12 cellular contexts compared by ENCODE assay signal in genomic region chr3:29525254-29525881, GRCh38.
DNase-seq lines count a peak whose midpoint lies in the region; ATAC-seq, FAIRE-seq and TF ChIP-seq lines count a peak whose summit lies in the region.
"Had no signal": no experiment of that assay in that cellular context is flagged by ENCODE, and none has a peak within 500 bp of the region (broad histone marks: within the 10 kb centered on the region; RNA-seq: fewer than 3 reads in every experiment).

No MANE protein-coding gene starts in this region.

- H3K36me3 ChIP-seq in endothelial cell of umbilical vein (ENCODE audit: control insufficient read depth in 2 of 2, extremely low read depth in 1 of 2, insufficient read depth in 2 of 2, low read length in 2 of 2) (no peaks in the 10 kb centered on the region), mucosa of rectum (ENCODE audit: control insufficient read depth in 2 of 2, insufficient read depth in 2 of 2, low read length in 2 of 2) (no peaks in the 10 kb centered on the region)
- H3K36me3 ChIP-seq: BLaER1 had no signal

- H3K27ac ChIP-seq in endothelial cell of umbilical vein (ENCODE audit: insufficient read depth, low read depth, low read length) (peak overlapping the region; percentile 64), mucosa of rectum (ENCODE audit: low read depth in 2 of 2, low read length in 2 of 2) (peak overlapping the region; percentile 20 to 27)
- H3K27ac ChIP-seq: BLaER1 had no signal

- H3K9ac ChIP-seq in endothelial cell of umbilical vein (replicated peaks; ENCODE audit: extremely low read depth, insufficient read depth, low read length) (peak overlapping the region; percentile 48), mucosa of rectum (ENCODE audit: low read depth in 1 of 2, low read length in 2 of 2) (no peak overlapping the region)
- H3K9ac ChIP-seq: BLaER1 had no signal

- TSS peak; percentile 58 for BruUV-seq in endothelial cell of umbilical vein (replicated peaks; lab: Mats Ljungman, UMichigan)

- H3K9me1 ChIP-seq in endothelial cell of umbilical vein (replicated peaks; ENCODE audit: control insufficient read depth, extremely low read depth, insufficient read depth, low read length): no peaks in the 10 kb centered on the region

- FAIRE-seq in endothelial cell of umbilical vein (lab: Jason Lieb, UNC) (peak; percentile 82), HTR-8/SVneo (lab: Jason Lieb, UNC) (no peak)
- FAIRE-seq: urothelium cell line had no signal

- H2AFZ ChIP-seq in endothelial cell of umbilical vein (ENCODE audit: low read depth, low read length): no peak overlapping the region

- H3K27me3 ChIP-seq in endothelial cell of umbilical vein (ENCODE audit: control insufficient read depth in 2 of 2, insufficient read depth in 2 of 2, low read length in 2 of 2) (no peaks in the 10 kb centered on the region), mucosa of rectum (ENCODE audit: control insufficient read depth in 2 of 2, insufficient read depth in 2 of 2, low read length in 2 of 2) (no peaks in the 10 kb centered on the region)
- H3K27me3 ChIP-seq: BLaER1 had no signal

- H4K20me1 ChIP-seq in endothelial cell of umbilical vein (replicated peaks; ENCODE audit: control insufficient read depth, extremely low read depth, insufficient read depth, low read length): no peaks in the 10 kb centered on the region
- H4K20me1 ChIP-seq: BLaER1 had no signal

- POLR2A ChIA-PET in endothelial cell of umbilical vein (lab: Charles Lee): interaction anchor here (0.6 to 1.4 kb wide), 2 partner anchors 231 to 244 kb away, joined by 3 to 5 read pairs; partner anchors contain the start of gene RBMS3

- ATAC-seq in GM19328 (IDR thresholded peaks at IDR 0.05; ENCODE audit: unreplicated experiment): no peak

- H3K79me2 ChIP-seq in endothelial cell of umbilical vein (ENCODE audit: control insufficient read depth, insufficient read depth, low read length): no peaks in the 10 kb centered on the region

- dilution Hi-C loops in endothelial cell of umbilical vein (cut with MboI; ENCODE audit: extremely low pct_ligation_motif_present, low sequenced_read_pairs): no loop called here

- H3K4me2 ChIP-seq in endothelial cell of umbilical vein (ENCODE audit: insufficient read depth, low read length): peak overlapping the region; percentile 58
- H3K4me2 ChIP-seq: BLaER1, smooth muscle cell had no signal

- peaks cover 25% of the 10 kb centered on the region for H3K4me1 ChIP-seq in endothelial cell of umbilical vein (ENCODE audit: control insufficient read depth, extremely low read depth, insufficient read depth, low read length)
- H3K4me1 ChIP-seq in mucosa of rectum (ENCODE audit: control insufficient read depth in 2 of 2, insufficient read depth in 2 of 2, low read length in 2 of 2): no peaks in the 10 kb centered on the region
- H3K4me1 ChIP-seq: BLaER1 had no signal

- TF ChIP-seq POLR2A in endothelial cell of umbilical vein (IDR thresholded peaks at IDR 0.05; ENCODE audit: low read depth, low read length): peak; percentile 48

- peak; percentile 16 to 46 for DNase-seq in NOMO-1 (lab: John Stamatoyannopoulos, UW; ENCODE audit: unreplicated experiment in 2 of 2)
- DNase-seq in NOMO-1 treated with dmso at 0.1 percent for 144 hours (lab: John Stamatoyannopoulos, UW; ENCODE audit: unreplicated experiment): no peak
- DNase-seq in endothelial cell of umbilical vein (ENCODE audit: low read depth, low spot score): peak; percentile 93
- no peak for DNase-seq in HTR-8/SVneo (ENCODE audit: insufficient read length, low spot score)
- DNase-seq in amniotic stem cell (lab: John Stamatoyannopoulos, UW): no peak
- DNase-seq in DMS114 treated with DMSO at 0.1 percent for 48 hours (lab: John Stamatoyannopoulos, UW; ENCODE audit: unreplicated experiment): no peak
- DNase-seq: NK-92 treated with Interleukin-12 subunit alpha and Interleukin-12 subunit beta, amount 100 ng/mL, for 24 hours had no signal

- TF ChIP-seq CTCF in endothelial cell of umbilical vein (IDR thresholded peaks at IDR 0.05; ENCODE audit: extremely low read depth in 1 of 2, insufficient read depth in 1 of 2, low read depth in 1 of 2, low read length in 2 of 2): no peak

- intact Hi-C loops in endothelial cell of umbilical vein (cut with micrococcal nuclease): loop anchor here (1.0 to 5.0 kb wide), 7 partner anchors 12 to 609 kb away; no protein-coding TSS in a partner anchor

- CTCF ChIA-PET in endothelial cell of umbilical vein (lab: Charles Lee): interaction anchor here (0.7 to 2.0 kb wide), 10 partner anchors 10 to 609 kb away, joined by 3 to 9 read pairs (median 4); no protein-coding TSS in a partner anchor

- H3K9me3 ChIP-seq in endothelial cell of umbilical vein (replicated peaks; ENCODE audit: control insufficient read depth, insufficient read depth, low read length) (no peaks in the 10 kb centered on the region), mucosa of rectum (ENCODE audit: control insufficient read depth in 2 of 2, low read length in 2 of 2) (no peaks in the 10 kb centered on the region)
- H3K9me3 ChIP-seq: BLaER1 had no signal

- no peak overlapping the region for H3K4me3 ChIP-seq in endothelial cell of umbilical vein (replicated peaks in 1 of 3; ENCODE audit: insufficient read depth in 1 of 3, low read depth in 1 of 3, low read length in 3 of 3)
- H3K4me3 ChIP-seq in mucosa of rectum (ENCODE audit: low read length in 2 of 2): no peak overlapping the region
- H3K4me3 ChIP-seq: BLaER1, smooth muscle cell had no signal

TF ChIP-seq in endothelial cell of umbilical vein, 7 proteins besides CTCF, POLR2A, EP300 and RAD21:
- TF ChIP-seq EZH2 (IDR thresholded peaks at IDR 0.05; ENCODE audit: borderline replicate concordance, low read depth, low read length, severe bottlenecking) (no peak), MAX (IDR thresholded peaks at IDR 0.05; ENCODE audit: insufficient read depth, insufficient read length) (no peak), GATA2 (IDR thresholded peaks at IDR 0.05; ENCODE audit: insufficient read depth, insufficient read length, low read depth, low read length) (peak; percentile 40), POLR2AphosphoS5 (IDR thresholded peaks at IDR 0.05; ENCODE audit: insufficient read depth, low read depth, low read length) (no peak), JUN (IDR thresholded peaks at IDR 0.05; ENCODE audit: borderline replicate concordance, insufficient read depth, insufficient read length, low read depth) (peak; percentile 31), MYC (IDR thresholded peaks at IDR 0.05; ENCODE audit: low read depth, low read length) (no peak), FOS (IDR thresholded peaks at IDR 0.05; ENCODE audit: borderline replicate concordance, insufficient read depth, low read length) (peak; percentile 27)
TF ChIP-seq in endothelial cell of umbilical vein: peak in this region for 3.

Comparison
In these comparisons a context has a peak if more than half of its experiments do, and no peak if none do; other contexts are left out.
1. DNase-seq: peak in NOMO-1 (2 of 2) and endothelial cell of umbilical vein (single experiment); none in NOMO-1 treated with dmso at 0.1 percent for 144 hours (single experiment), HTR-8/SVneo (single experiment), amniotic stem cell (single experiment) and DMS114 treated with DMSO at 0.1 percent for 48 hours (single experiment).